In the genomic region with DNA sequence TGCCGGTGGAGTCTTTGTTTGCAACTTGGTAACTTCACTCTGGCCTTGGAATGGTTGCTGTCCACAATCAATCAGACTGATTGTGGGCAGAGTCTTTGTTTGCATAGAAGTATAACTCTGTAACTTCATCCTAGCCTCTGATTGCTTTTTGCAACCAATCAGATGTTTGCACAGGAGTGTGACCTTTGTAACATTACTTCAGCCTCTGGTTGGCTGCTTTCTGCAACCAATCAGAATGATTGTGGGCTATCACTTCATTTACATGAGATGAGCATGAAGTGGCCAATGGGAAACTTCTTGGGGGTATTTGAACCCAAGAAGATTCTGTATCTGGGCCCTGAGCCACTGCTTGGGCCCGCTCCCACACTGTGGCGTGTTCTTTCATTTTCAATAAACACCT, we compare ENCODE assay signal across 23 cellular contexts.
"Had no signal": no experiment of that assay in that cellular context is flagged by ENCODE, and none has a peak within 500 bp of the region (broad histone marks: within the 10 kb centered on the region; RNA-seq: fewer than 3 reads in every experiment).

No MANE protein-coding gene starts in this region.

- H3K27me3 ChIP-seq: thyroid gland had no signal

- H3K4me3 Mint-ChIP-seq: endodermal cell, memory B cell, mesothelial cell of epicardium, nephron, type B pancreatic cell had no signal

- H3K4me1 Mint-ChIP-seq: endodermal cell, mesothelial cell of epicardium had no signal

- ATAC-seq: foreskin keratinocyte, left lung, lower lobe of right lung, psoas muscle, sciatic nerve had no signal

- H3K36me3 Mint-ChIP-seq: memory B cell, mesothelial cell of epicardium, type B pancreatic cell had no signal

- H3K4me3 ChIP-seq: coronary artery, left lung, lower lobe of right lung, psoas muscle, thyroid gland had no signal

- H3K9ac ChIP-seq: parathyroid adenoma had no signal

- H3K27ac ChIP-seq: coronary artery, foreskin keratinocyte, left lung, lower lobe of right lung, parathyroid adenoma, psoas muscle, thyroid gland had no signal

- H3K36me3 ChIP-seq: left lung, lower lobe of right lung, thyroid gland had no signal

- FAIRE-seq: endothelial cell of umbilical vein, islet of Langerhans, urothelium cell line had no signal

- H2AFZ ChIP-seq: parathyroid adenoma had no signal

- H3K27ac Mint-ChIP-seq: endodermal cell, memory B cell, mesothelial cell of epicardium, nephron, type B pancreatic cell had no signal

- DNase-seq: effector CD4-positive, alpha-beta T cell; endodermal cell; erythroblast; foreskin keratinocyte; kidney glomerular epithelial cell; left lung; lower lobe of right lung; occipital lobe; psoas muscle; retina; stimulated activated CD4-positive, alpha-beta T cell treated with anti-CD3 and anti-CD28 coated beads, Interleukin-2, amount 100 ng/mL, for 24 hours; stimulated activated naive CD4-positive, alpha-beta T cell; thyroid gland had no signal

- H3K9me3 ChIP-seq: left lung, lower lobe of right lung, psoas muscle, thyroid gland had no signal

- H3K9me3 Mint-ChIP-seq: endodermal cell, memory B cell, mesothelial cell of epicardium, nephron, type B pancreatic cell had no signal

- H3K79me2 ChIP-seq: parathyroid adenoma had no signal
